9 cellular contexts compared by ENCODE assay signal in genomic region chr19:50476943-50477264, GRCh38. TPM values are rescaled to one million over a fixed set of nuclear protein-coding genes. Genes with fewer than 3 reads are reported as not detected.
DNase-seq lines count a peak whose midpoint lies in the region; TF ChIP-seq lines count a peak whose summit lies in the region.
"Had no signal": no experiment of that assay in that cellular context is flagged by ENCODE, and none has a peak within 500 bp of the region (broad histone marks: within the 10 kb centered on the region; RNA-seq: fewer than 3 reads in every experiment).

No MANE protein-coding gene starts in this region.

- H3K4me1 ChIP-seq in stomach: peaks cover 12 to 29% (median 20%) of the 10 kb centered on the region in 4 donors

- peak overlapping the region; percentile 86 to 90 (median 89) for H3K27ac ChIP-seq in stomach

- peak overlapping the region; percentile 98 for H3K4me3 Mint-ChIP-seq in T-helper 1 cell treated with Interleukin-12 subunit alpha and Interleukin-12 subunit beta and Interleukin-4 antibody, amounts not matched to agents 30 μg/mL and 1 μg/mL, for 36 hours
- peak overlapping the region; percentile 97 for H3K4me3 Mint-ChIP-seq in activated naive CD8-positive, alpha-beta T cell treated with anti-CD3 and anti-CD28 coated beads for 36 hours
- peak overlapping the region; percentile 97 to 99 (median 98) for H3K4me3 Mint-ChIP-seq in immature natural killer cell

- TF ChIP-seq POLR2A in stomach (IDR thresholded peaks at IDR 0.05): no peak

- H3K27ac Mint-ChIP-seq in T-helper 1 cell treated with Interleukin-12 subunit alpha and Interleukin-12 subunit beta and Interleukin-4 antibody, amounts not matched to agents 30 μg/mL and 1 μg/mL, for 36 hours: peak overlapping the region; percentile 93
- H3K27ac Mint-ChIP-seq in activated naive CD8-positive, alpha-beta T cell treated with anti-CD3 and anti-CD28 coated beads for 36 hours: peak overlapping the region; percentile 81
- peak overlapping the region; percentile 89 to 96 (median 92) for H3K27ac Mint-ChIP-seq in immature natural killer cell

- no peaks in the 10 kb centered on the region for H3K27me3 Mint-ChIP-seq in T-helper 1 cell treated with Interleukin-12 subunit alpha and Interleukin-12 subunit beta and Interleukin-4 antibody, amounts not matched to agents 30 μg/mL and 1 μg/mL, for 36 hours (ENCODE audit: low read depth)
- no peaks in the 10 kb centered on the region for H3K27me3 Mint-ChIP-seq in activated naive CD8-positive, alpha-beta T cell treated with anti-CD3 and anti-CD28 coated beads for 36 hours
- peaks cover 7 to 12% (median 8%) of the 10 kb centered on the region in 3 donors for H3K27me3 Mint-ChIP-seq in immature natural killer cell (ENCODE audit: low read depth in 3 of 3)

- H3K36me3 ChIP-seq in stomach: peaks cover 27 to 40% (median 38%) of the 10 kb centered on the region in 4 donors

- no peak for TF ChIP-seq EP300 in stomach (IDR thresholded peaks at IDR 0.05)

- intact Hi-C loops in stomach (cut with DNase I; ENCODE audit: low total_unique reads): no loop called here

- H3K27me3 ChIP-seq in stomach: no peaks in the 10 kb centered on the region

- H3K4me3 ChIP-seq in stomach: peak overlapping the region; percentile 86 to 97 (median 94)

- peaks cover 14% of the 10 kb centered on the region for H3K36me3 Mint-ChIP-seq in T-helper 1 cell treated with Interleukin-12 subunit alpha and Interleukin-12 subunit beta and Interleukin-4 antibody, amounts not matched to agents 30 μg/mL and 1 μg/mL, for 36 hours (ENCODE audit: low read depth)
- peaks cover 21% of the 10 kb centered on the region for H3K36me3 Mint-ChIP-seq in activated naive CD8-positive, alpha-beta T cell treated with anti-CD3 and anti-CD28 coated beads for 36 hours
- peaks cover 0 to 7% (median 0%) of the 10 kb centered on the region in 3 donors for H3K36me3 Mint-ChIP-seq in immature natural killer cell

- 17 to 23% (median 18%) methylated on average over 17 of the region's 17 CpGs for whole genome bisulfite sequencing in stomach, 5 donors

- no peaks in the 10 kb centered on the region for H3K9me3 Mint-ChIP-seq in T-helper 1 cell treated with Interleukin-12 subunit alpha and Interleukin-12 subunit beta and Interleukin-4 antibody, amounts not matched to agents 30 μg/mL and 1 μg/mL, for 36 hours
- no peaks in the 10 kb centered on the region for H3K9me3 Mint-ChIP-seq in activated naive CD8-positive, alpha-beta T cell treated with anti-CD3 and anti-CD28 coated beads for 36 hours
- no peaks in the 10 kb centered on the region for H3K9me3 Mint-ChIP-seq in immature natural killer cell

- TF ChIP-seq CTCF in stomach (IDR thresholded peaks at IDR 0.05): no peak

- H3K9me3 ChIP-seq in stomach: no peaks in the 10 kb centered on the region

- no peak for DNase-seq in T-helper 1 cell
- DNase-seq in activated naive CD8-positive, alpha-beta T cell treated with anti-CD3 and anti-CD28 coated beads for 36 hours: no peak
- no peak for DNase-seq in immature natural killer cell
- DNase-seq in stomach: no peak
- DNase-seq in DMS79 (lab: John Stamatoyannopoulos, UW): no peak
- DNase-seq in NCI-H524 (lab: John Stamatoyannopoulos, UW): no peak
- DNase-seq in stimulated activated CD4-positive, alpha-beta T cell treated with anti-CD3 and anti-CD28 coated beads, Interleukin-4, amount 100 ng/mL, for 24 hours: no peak

- H3K4me1 Mint-ChIP-seq in T-helper 1 cell treated with Interleukin-12 subunit alpha and Interleukin-12 subunit beta and Interleukin-4 antibody, amounts not matched to agents 30 μg/mL and 1 μg/mL, for 36 hours (ENCODE audit: low read depth): peaks cover 15% of the 10 kb centered on the region
- peaks cover 8% of the 10 kb centered on the region for H3K4me1 Mint-ChIP-seq in activated naive CD8-positive, alpha-beta T cell treated with anti-CD3 and anti-CD28 coated beads for 36 hours
- H3K4me1 Mint-ChIP-seq in immature natural killer cell: peaks cover 21 to 26% of the 10 kb centered on the region in 2 donors

RNA-seq across cellular contexts. Expression of gene GARIN5A, which starts 0.3 kb away (rescaled TPM):
- total RNA-seq in activated naive CD8-positive, alpha-beta T cell treated with anti-CD3 and anti-CD28 coated beads for 36 hours: under 1 TPM; 0.52 to 0.90 TPM
- polyA plus RNA-seq in immature natural killer cell: 1 to 10 TPM in 1 of 3 donors, under 1 TPM in 2; 0.39 to 1.3 (median 0.68) TPM
- total RNA-seq in stomach: under 1 TPM in 3 of 5 donors, not detected in 2; 0.55 to 0.87 (median 0.58) TPM
- 1 to 10 TPM; 1.9 to 3.1 (median 2.1) TPM for polyA plus RNA-seq in stomach

RNA-seq across cellular contexts. Expression of gene EMC10, which starts 0.6 kb away (rescaled TPM):
- 10 to 100 TPM; 49.7 to 50.1 TPM for total RNA-seq in activated naive CD8-positive, alpha-beta T cell treated with anti-CD3 and anti-CD28 coated beads for 36 hours
- polyA plus RNA-seq in immature natural killer cell: 10 to 100 TPM in 1 of 3 donors, 1 to 10 TPM in 2; 6.9 to 13.3 (median 9.5) TPM
- total RNA-seq in stomach: 100 to 1,000 TPM in 1 of 5 donors, 10 to 100 TPM in 4; 30.8 to 284 (median 61.5) TPM
- polyA plus RNA-seq in stomach: 10 to 100 TPM; 33.5 to 63.2 (median 53.7) TPM

RNA-seq across cellular contexts. Expression of gene JOSD2, which starts 34.1 kb away (rescaled TPM):
- total RNA-seq in activated naive CD8-positive, alpha-beta T cell treated with anti-CD3 and anti-CD28 coated beads for 36 hours: 10 to 100 TPM; 26.2 to 27.0 TPM
- polyA plus RNA-seq in immature natural killer cell (10 to 100 TPM; 21.4 to 28.2 (median 26.1) TPM), stomach (10 to 100 TPM; 68.4 to 79.4 (median 68.5) TPM)
- 10 to 100 TPM in 3 of 5 donors, 1 to 10 TPM in 1, not detected in 1; 9.9 to 61.0 (median 14.5) TPM for total RNA-seq in stomach

RNA-seq across cellular contexts. Expression of gene ASPDH, which starts 36.8 kb away (rescaled TPM):
- total RNA-seq in activated naive CD8-positive, alpha-beta T cell treated with anti-CD3 and anti-CD28 coated beads for 36 hours: not detected
- polyA plus RNA-seq in immature natural killer cell (not detected), stomach (not detected)
- not detected for total RNA-seq in stomach
- total RNA-seq: T-helper 2 cell treated with Interferon-gamma antibody and Interleukin-4, amounts not matched to agents 100 ng/mL and 5 ng/mL, for 36 hours had no signal

RNA-seq across cellular contexts. Expression of gene MYBPC2, which starts 44.2 kb away (rescaled TPM):
- under 1 TPM; 0.12 to 0.45 TPM for total RNA-seq in activated naive CD8-positive, alpha-beta T cell treated with anti-CD3 and anti-CD28 coated beads for 36 hours
- polyA plus RNA-seq in immature natural killer cell (not detected), stomach (under 1 TPM in 2 of 3 donors, not detected in 1; 0.10 to 0.31 TPM)
- not detected for total RNA-seq in stomach
